In the genomic region with DNA sequence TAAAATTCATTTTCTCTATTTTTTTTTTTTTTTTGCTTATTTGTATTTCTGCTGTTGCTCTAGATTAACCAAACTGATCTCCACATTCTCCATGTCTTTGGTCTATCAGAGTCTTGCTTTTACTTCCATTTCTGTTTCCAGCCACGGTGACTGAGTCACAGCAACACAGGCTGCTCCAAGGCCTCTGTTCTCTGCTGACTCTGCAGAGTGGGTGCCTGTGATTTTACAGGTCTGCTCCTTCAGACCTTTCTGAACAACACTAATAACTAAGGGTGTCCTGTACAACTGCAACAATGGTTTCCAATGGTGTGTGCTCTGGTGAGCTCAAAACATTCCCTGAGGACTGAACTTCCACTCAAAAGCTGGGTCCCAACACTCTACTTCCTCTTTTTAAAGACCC, we compare ENCODE assay signal across 30 cellular contexts.
DNase-seq lines count a peak whose midpoint lies in the region; ATAC-seq and TF ChIP-seq lines count a peak whose summit lies in the region.
"Had no signal": no experiment of that assay in that cellular context is flagged by ENCODE, and none has a peak within 500 bp of the region (broad histone marks: within the 10 kb centered on the region; RNA-seq: fewer than 3 reads in every experiment).

No MANE protein-coding gene starts in this region.

- no peak overlapping the region for H3K4me3 ChIP-seq in BLaER1 treated with 17β-estradiol and CSF1 and Interleukin-3, amounts not matched to agents 10 nM and 100 nM
- no peak overlapping the region for H3K4me3 ChIP-seq in esophagus muscularis mucosa
- no peak overlapping the region for H3K4me3 ChIP-seq in testis
- H3K4me3 ChIP-seq in right cardiac atrium (ENCODE audit: low read length) = no peak overlapping the region
- H3K4me3 ChIP-seq: heart left ventricle, right lobe of liver had no signal

- peak overlapping the region; percentile 76 for H3K27ac Mint-ChIP-seq in osteocyte (ENCODE audit: unreplicated experiment)
- H3K27ac Mint-ChIP-seq: activated naive CD8-positive, alpha-beta T cell had no signal

- no peak overlapping the region for H3K9ac ChIP-seq in BLaER1 treated with 17β-estradiol and CSF1 and Interleukin-3, amounts not matched to agents 10 nM and 100 nM

- H3K9me3 ChIP-seq in BLaER1 treated with 17β-estradiol and CSF1 and Interleukin-3, amounts not matched to agents 10 nM and 100 nM (replicated peaks in 1 of 11) = peaks cover 0 to 23% (median 17%) of the 10 kb centered on the region in 11 experiments; a peak in 15 of 22 replicates
- H3K9me3 ChIP-seq in esophagus muscularis mucosa (no peaks in the 10 kb centered on the region), testis (no peaks in the 10 kb centered on the region), right cardiac atrium (ENCODE audit: control insufficient read depth, low read length) (no peaks in the 10 kb centered on the region)
- H3K9me3 ChIP-seq: BE2C, right lobe of liver had no signal

- no peaks in the 10 kb centered on the region for H3K36me3 Mint-ChIP-seq in osteocyte (ENCODE audit: unreplicated experiment)
- H3K36me3 Mint-ChIP-seq: activated naive CD8-positive, alpha-beta T cell; type B pancreatic cell had no signal

- peak; percentile 41 for DNase-seq in RPMI7951 (ENCODE audit: low read depth)
- peak; percentile 8 for DNase-seq in esophagus muscularis mucosa (ENCODE audit: extremely low spot score)
- DNase-seq in osteocyte (ENCODE audit: extremely low spot score, unreplicated experiment) = no peak
- DNase-seq in GM03348 (ENCODE audit: low spot score) = no peak
- DNase-seq in testis = no peak
- no peak for DNase-seq in NCI-H1105 treated with DMSO at 0.1 percent for 48 hours (lab: John Stamatoyannopoulos, UW)
- DNase-seq in right cardiac atrium = no peak
- DNase-seq: activated CD4-positive, alpha-beta T cell treated with anti-CD3 and anti-CD28 coated beads for 48 hours; activated effector memory CD4-positive, alpha-beta T cell treated with anti-CD3 and anti-CD28 coated beads, Interleukin-2, amount 50 U/mL, for 16 hours; activated T-cell treated with anti-CD3 and anti-CD28 coated beads for 4 hours; anterior cingulate cortex; BE2C; caudate nucleus; foreskin melanocyte; H9; heart left ventricle; left cardiac atrium; NCI-H2107; right lobe of liver; SIG-M5; stimulated activated CD4-positive, alpha-beta T cell treated with anti-CD3 and anti-CD28 coated beads, Interleukin-4, amount 100 ng/mL, for 1 hour; SW 1271; T-helper 9 cell had no signal

- no peak for TF ChIP-seq CTCF in esophagus muscularis mucosa (IDR thresholded peaks at IDR 0.05)
- no peak for TF ChIP-seq CTCF in osteocyte (IDR thresholded peaks at IDR 0.05)
- TF ChIP-seq CTCF in testis (IDR thresholded peaks at IDR 0.05) = no peak

- H3K4me1 Mint-ChIP-seq in osteocyte (ENCODE audit: unreplicated experiment) = peaks cover 27% of the 10 kb centered on the region

- H3K4me3 Mint-ChIP-seq in osteocyte (ENCODE audit: unreplicated experiment) = no peak overlapping the region
- H3K4me3 Mint-ChIP-seq: activated naive CD8-positive, alpha-beta T cell; H9; neural crest cell had no signal

- no peaks in the 10 kb centered on the region for H3K36me3 ChIP-seq in BLaER1 treated with 17β-estradiol and CSF1 and Interleukin-3, amounts not matched to agents 10 nM and 100 nM
- H3K36me3 ChIP-seq in esophagus muscularis mucosa (no peaks in the 10 kb centered on the region), testis (ENCODE audit: low read depth, missing control alignments) (no peaks in the 10 kb centered on the region)
- H3K36me3 ChIP-seq: BE2C, heart left ventricle, right lobe of liver had no signal

- peaks cover 0 to 13% (median 5%) of the 10 kb centered on the region in 10 experiments; a peak in 8 of 20 replicates for H3K4me1 ChIP-seq in BLaER1 treated with 17β-estradiol and CSF1 and Interleukin-3, amounts not matched to agents 10 nM and 100 nM
- H3K4me1 ChIP-seq in esophagus muscularis mucosa = no peaks in the 10 kb centered on the region
- no peaks in the 10 kb centered on the region for H3K4me1 ChIP-seq in testis
- no peaks in the 10 kb centered on the region for H3K4me1 ChIP-seq in right cardiac atrium (ENCODE audit: control insufficient read depth, insufficient read depth, low read length)
- H3K4me1 ChIP-seq: BE2C, heart left ventricle, right lobe of liver had no signal

- no peaks in the 10 kb centered on the region for H4K20me1 ChIP-seq in BLaER1 treated with 17β-estradiol and CSF1 and Interleukin-3, amounts not matched to agents 10 nM and 100 nM

- ATAC-seq in right cardiac atrium = no peak
- ATAC-seq: esophagus mucosa, heart left ventricle, right lobe of liver had no signal

- H3K9me3 Mint-ChIP-seq in osteocyte (ENCODE audit: unreplicated experiment) = peaks cover 3% of the 10 kb centered on the region

- no peak for TF ChIP-seq EP300 in esophagus muscularis mucosa (IDR thresholded peaks at IDR 0.05)

- peak overlapping the region in 6 of 11 experiments; percentile 10 to 39 (median 16); a peak in 4 of 22 replicates for H3K4me2 ChIP-seq in BLaER1 treated with 17β-estradiol and CSF1 and Interleukin-3, amounts not matched to agents 10 nM and 100 nM

- H3K27ac ChIP-seq in BLaER1 treated with 17β-estradiol and CSF1 and Interleukin-3, amounts not matched to agents 10 nM and 100 nM = no peak overlapping the region
- H3K27ac ChIP-seq in esophagus muscularis mucosa (replicated peaks in 1 of 4) (no peak overlapping the region), testis (no peak overlapping the region), right cardiac atrium (ENCODE audit: low read length) (no peak overlapping the region)
- H3K27ac ChIP-seq: heart left ventricle, HL-60, right lobe of liver, VCaP had no signal

- intact Hi-C loops in esophagus muscularis mucosa (cut with DNase I) = no loop called here
- intact Hi-C loops in testis (cut with DNase I; ENCODE audit: low total_unique reads) = no loop called here
- intact Hi-C loops in right cardiac atrium (cut with DNase I) = no loop called here

- WGBS in esophagus muscularis mucosa = 80% methylated on average over 1 of the region's 1 CpG
- WGBS in testis, 2 donors = 95 to 100% methylated on average over 1 of the region's 1 CpG
- 93% methylated on average over 1 of the region's 1 CpG for WGBS in right cardiac atrium

- H3K27me3 Mint-ChIP-seq in osteocyte (ENCODE audit: unreplicated experiment) = no peaks in the 10 kb centered on the region

- TF ChIP-seq POLR2A in esophagus muscularis mucosa (IDR thresholded peaks at IDR 0.05; ENCODE audit: low read depth) = no peak
- no peak for TF ChIP-seq POLR2A in testis (IDR thresholded peaks at IDR 0.05)

- no peaks in the 10 kb centered on the region for H3K27me3 ChIP-seq in BLaER1 treated with 17β-estradiol and CSF1 and Interleukin-3, amounts not matched to agents 10 nM and 100 nM
- no peaks in the 10 kb centered on the region for H3K27me3 ChIP-seq in esophagus muscularis mucosa
- no peaks in the 10 kb centered on the region for H3K27me3 ChIP-seq in testis
- no peaks in the 10 kb centered on the region for H3K27me3 ChIP-seq in right cardiac atrium (ENCODE audit: control insufficient read depth, insufficient read depth)
- H3K27me3 ChIP-seq: BE2C, heart left ventricle, right lobe of liver had no signal

Comparison
In these comparisons a context has a peak if more than half of its experiments do, and no peak if none do; other contexts are left out.
1. DNase-seq: peak in RPMI7951 (single experiment) and esophagus muscularis mucosa (single experiment); none in osteocyte (single experiment), GM03348 (single experiment), testis (single experiment), NCI-H1105 treated with DMSO at 0.1 percent for 48 hours (single experiment) and right cardiac atrium (0 of 3).